In the genomic region with DNA sequence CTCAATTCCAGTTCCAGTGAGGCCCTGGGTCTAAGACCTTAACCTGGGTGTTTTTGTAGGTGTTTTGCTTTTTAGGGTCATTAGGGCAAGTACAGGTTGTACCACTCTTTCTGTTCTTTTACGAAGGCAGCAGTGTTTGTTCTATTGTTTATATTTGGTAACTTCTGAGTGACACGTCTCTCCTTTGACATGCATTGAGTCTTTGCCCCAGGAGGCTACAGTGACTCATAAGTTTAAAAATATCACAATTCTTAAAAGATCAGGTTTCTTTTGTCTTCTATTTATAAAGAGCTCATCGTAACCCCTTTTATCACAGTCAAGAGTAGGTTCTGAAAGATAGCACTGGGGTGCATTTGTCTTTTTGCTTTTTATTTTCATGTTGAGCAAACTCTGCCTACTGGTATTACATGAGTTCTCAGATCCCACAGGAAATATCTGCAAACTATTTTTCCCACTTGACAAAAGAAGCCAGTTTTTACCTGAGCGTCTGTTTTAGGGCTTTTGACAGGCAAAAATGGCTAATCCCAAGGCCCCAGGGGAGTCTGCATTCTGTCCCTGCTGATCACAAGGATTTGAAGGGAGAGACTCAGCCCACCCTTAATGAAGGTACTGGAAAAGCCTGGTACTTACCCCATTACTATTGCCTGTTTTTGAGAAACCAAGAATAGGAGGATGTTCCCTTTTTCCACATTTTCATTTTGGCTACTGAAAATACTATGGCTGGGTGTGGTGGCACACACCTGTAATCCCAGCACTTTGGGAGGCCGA, we compare ENCODE assay signal across 9 cellular contexts. TPM values are rescaled to one million over a fixed set of nuclear protein-coding genes. Genes with fewer than 3 reads are reported as not detected.
DNase-seq lines count a peak whose midpoint lies in the region; ATAC-seq and TF ChIP-seq lines count a peak whose summit lies in the region.
"Had no signal": no experiment of that assay in that cellular context is flagged by ENCODE, and none has a peak within 500 bp of the region (broad histone marks: within the 10 kb centered on the region; RNA-seq: fewer than 3 reads in every experiment).

No MANE protein-coding gene starts in this region.

- POLR2A ChIA-PET in activated CD8-positive, alpha-beta T cell treated with anti-CD3 and anti-CD28 coated beads, Interleukin-2, amount 10 ng/mL, durations not matched to agents 7 days and 5 days (lab: Charles Lee), result no interaction called here

- no peak for TF ChIP-seq POLR2A in upper lobe of left lung (IDR thresholded peaks at IDR 0.05)

- 52 to 65% methylated on average over 5 of the region's 5 CpGs for WGBS in upper lobe of left lung, 2 donors

- peak; percentile 76 for ATAC-seq in GM21515 (IDR thresholded peaks at IDR 0.05; ENCODE audit: unreplicated experiment)
- no peak for ATAC-seq in upper lobe of left lung (ENCODE audit: low FRiP score in 2 of 2)
- no peak for ATAC-seq in activated CD8-positive, alpha-beta T cell treated with anti-CD3 and anti-CD28 coated beads, Interleukin-2, amount 10 ng/mL, durations not matched to agents 7 days and 5 days

- no peaks in the 10 kb centered on the region for H3K27me3 ChIP-seq in upper lobe of left lung

- no peak for TF ChIP-seq EP300 in upper lobe of left lung (IDR thresholded peaks at IDR 0.05)

- peak; percentile 75 for DNase-seq in EH (ENCODE audit: low read depth)
- DNase-seq in HT1080 (ENCODE audit: low read depth), result peak; percentile 72
- DNase-seq in epithelial cell of esophagus (ENCODE audit: low read depth), result peak; percentile 80
- no peak for DNase-seq in upper lobe of left lung
- no peak for DNase-seq in HUDEP-2 (lab: John Stamatoyannopoulos, UW; ENCODE audit: unreplicated experiment in 76 of 76)
- no peak for DNase-seq in activated CD8-positive, alpha-beta T cell treated with anti-CD3 and anti-CD28 coated beads, Interleukin-2, amount 10 ng/mL, durations not matched to agents 7 days and 5 days
- DNase-seq in cerebellum (ENCODE audit: low spot score), result no peak

- no peaks in the 10 kb centered on the region for H3K4me1 Mint-ChIP-seq in activated CD8-positive, alpha-beta T cell treated with anti-CD3 and anti-CD28 coated beads, Interleukin-2, amount 10 ng/mL, durations not matched to agents 7 days and 5 days (ENCODE audit: low read depth)

- no peak for TF ChIP-seq CTCF in epithelial cell of esophagus (IDR thresholded peaks at IDR 0.05; ENCODE audit: insufficient read depth, low read depth, low read length, missing control alignments)
- no peak for TF ChIP-seq CTCF in upper lobe of left lung (IDR thresholded peaks at IDR 0.05)

- peaks cover 0 to 4% (median 0%) of the 10 kb centered on the region in 4 donors for H3K4me1 ChIP-seq in upper lobe of left lung

- no peaks in the 10 kb centered on the region for H3K9me3 ChIP-seq in upper lobe of left lung

- no peaks in the 10 kb centered on the region for H3K27me3 Mint-ChIP-seq in activated CD8-positive, alpha-beta T cell treated with anti-CD3 and anti-CD28 coated beads, Interleukin-2, amount 10 ng/mL, durations not matched to agents 7 days and 5 days (ENCODE audit: low read depth)

- peaks cover 4% of the 10 kb centered on the region for H3K36me3 Mint-ChIP-seq in activated CD8-positive, alpha-beta T cell treated with anti-CD3 and anti-CD28 coated beads, Interleukin-2, amount 10 ng/mL, durations not matched to agents 7 days and 5 days (ENCODE audit: low read depth)

- no peak overlapping the region for H3K4me3 ChIP-seq in epithelial cell of esophagus (ENCODE audit: low read length)
- H3K4me3 ChIP-seq in upper lobe of left lung, result no peak overlapping the region

- H3K36me3 ChIP-seq in upper lobe of left lung, result peaks cover 0 to 35% (median 0%) of the 10 kb centered on the region in 4 donors

- peak overlapping the region in 3 of 4 donors; percentile 32 to 57 (median 37) for H3K27ac ChIP-seq in upper lobe of left lung
- H3K27ac ChIP-seq: HL-60 had no signal

- CTCF ChIA-PET in activated CD8-positive, alpha-beta T cell treated with anti-CD3 and anti-CD28 coated beads, Interleukin-2, amount 10 ng/mL, durations not matched to agents 7 days and 5 days (lab: Charles Lee), result interaction anchor here (1.0 kb wide), 2 partner anchors 19 to 23 kb away, joined by 3 read pairs; no protein-coding TSS in a partner anchor

- no peak overlapping the region for H3K4me3 Mint-ChIP-seq in activated CD8-positive, alpha-beta T cell treated with anti-CD3 and anti-CD28 coated beads, Interleukin-2, amount 10 ng/mL, durations not matched to agents 7 days and 5 days

- H3K27ac Mint-ChIP-seq in activated CD8-positive, alpha-beta T cell treated with anti-CD3 and anti-CD28 coated beads, Interleukin-2, amount 10 ng/mL, durations not matched to agents 7 days and 5 days, result no peak overlapping the region

- H3K9me3 Mint-ChIP-seq in activated CD8-positive, alpha-beta T cell treated with anti-CD3 and anti-CD28 coated beads, Interleukin-2, amount 10 ng/mL, durations not matched to agents 7 days and 5 days (ENCODE audit: insufficient read depth), result no peaks in the 10 kb centered on the region

RNA-seq across cellular contexts. Expression of a gene that starts 7.9 kb away (rescaled TPM):
- 1.9 and 2.5 TPM in 2 replicates for total RNA-seq in HT1080 (2014; rRNA removed; shearing (Covaris generic))
- 3.7 and 6.0 TPM in 2 replicates for polyA plus RNA-seq in HT1080 (2015; cell fraction: cytosol; rRNA removed)
- polyA plus RNA-seq in HT1080 (2015; cell fraction: nucleus; rRNA removed), result 8.8 and 9.4 TPM in 2 replicates
- total RNA-seq in upper lobe of left lung (1 to 10 TPM; 1.0 to 4.6 (median 2.7) TPM), cerebellum (1.00 TPM)
- 1 to 10 TPM; 1.6 to 1.7 TPM for total RNA-seq in activated CD8-positive, alpha-beta T cell treated with anti-CD3 and anti-CD28 coated beads, Interleukin-2, amount 10 ng/mL, durations not matched to agents 7 days and 5 days

RNA-seq across cellular contexts. Expression of a gene that starts 21.5 kb away (rescaled TPM):
- total RNA-seq in HT1080 (2014; rRNA removed; shearing (Covaris generic)), result 22.7 and 25.2 TPM in 2 replicates
- 86.0 and 100.0 TPM in 2 replicates for polyA plus RNA-seq in HT1080 (2015; cell fraction: cytosol; rRNA removed)
- polyA plus RNA-seq in HT1080 (2015; cell fraction: nucleus; rRNA removed), result 185 and 189 TPM in 2 replicates
- total RNA-seq in upper lobe of left lung (10 to 100 TPM; 13.4 to 50.0 (median 29.5) TPM), cerebellum (43.6 TPM)
- total RNA-seq in activated CD8-positive, alpha-beta T cell treated with anti-CD3 and anti-CD28 coated beads, Interleukin-2, amount 10 ng/mL, durations not matched to agents 7 days and 5 days, result 10 to 100 TPM; 37.4 to 38.9 TPM

RNA-seq across cellular contexts. Expression of a gene that starts 49.6 kb away (rescaled TPM):
- 50.9 and 62.1 TPM in 2 replicates for total RNA-seq in HT1080 (2014; rRNA removed; shearing (Covaris generic))
- 42.8 and 44.5 TPM in 2 replicates for polyA plus RNA-seq in HT1080 (2015; cell fraction: cytosol; rRNA removed)
- 94.3 and 96.8 TPM in 2 replicates for polyA plus RNA-seq in HT1080 (2015; cell fraction: nucleus; rRNA removed)
- total RNA-seq in upper lobe of left lung (10 to 100 TPM; 19.2 to 43.0 (median 24.8) TPM), cerebellum (25.7 TPM)
- total RNA-seq in activated CD8-positive, alpha-beta T cell treated with anti-CD3 and anti-CD28 coated beads, Interleukin-2, amount 10 ng/mL, durations not matched to agents 7 days and 5 days, result 10 to 100 TPM; 29.0 to 30.9 TPM

RNA-seq across cellular contexts. Expression of a gene that starts 49.8 kb away (rescaled TPM):
- 13.1 and 14.2 TPM in 2 replicates for total RNA-seq in HT1080 (2014; rRNA removed; shearing (Covaris generic))
- 15.2 and 19.6 TPM in 2 replicates for polyA plus RNA-seq in HT1080 (2015; cell fraction: cytosol; rRNA removed)
- polyA plus RNA-seq in HT1080 (2015; cell fraction: nucleus; rRNA removed), result 21.1 and 25.6 TPM in 2 replicates
- total RNA-seq in upper lobe of left lung (10 to 100 TPM; 11.4 to 38.8 (median 18.7) TPM), cerebellum (25.9 TPM)
- 10 to 100 TPM; 13.8 to 15.0 TPM for total RNA-seq in activated CD8-positive, alpha-beta T cell treated with anti-CD3 and anti-CD28 coated beads, Interleukin-2, amount 10 ng/mL, durations not matched to agents 7 days and 5 days

Comparison
In these comparisons a context has a peak if more than half of its experiments do, and no peak if none do; other contexts are left out.
1. DNase-seq: peak in EH (single experiment), HT1080 (single experiment) and epithelial cell of esophagus (single experiment); none in upper lobe of left lung (0 of 2), HUDEP-2 (0 of 76), activated CD8-positive, alpha-beta T cell treated with anti-CD3 and anti-CD28 coated beads, Interleukin-2, amount 10 ng/mL, durations not matched to agents 7 days and 5 days (single experiment) and cerebellum (single experiment).